In genomic region chr6:9308284-9308683, GRCh38 we compare ENCODE assay signal across 21 cellular contexts.
"Had no signal": no experiment of that assay in that cellular context is flagged by ENCODE, and none has a peak within 500 bp of the region (broad histone marks: within the 10 kb centered on the region; RNA-seq: fewer than 3 reads in every experiment).

No MANE protein-coding gene starts in this region.

- H3K36me3 Mint-ChIP-seq: activated naive CD8-positive, alpha-beta T cell treated with anti-CD3 and anti-CD28 coated beads, Interleukin-2, amount 10 ng/mL, durations not matched to agents 7 days and 5 days had no signal

- DNase-seq: activated CD4-positive, alpha-beta T cell treated with anti-CD3 and anti-CD28 coated beads, Interleukin-2, amount 10 ng/mL, durations not matched to agents 7 days and 5 days; activated CD8-positive, alpha-beta memory T cell treated with anti-CD3 and anti-CD28 coated beads for 24 hours; activated gamma-delta T cell treated with Interleukin-2 at 50 U/mL for 16 hours; activated naive CD8-positive, alpha-beta T cell treated with anti-CD3 and anti-CD28 coated beads, Interleukin-2, amount 10 ng/mL, durations not matched to agents 7 days and 5 days; activated T-cell treated with anti-CD3 and anti-CD28 coated beads, Interleukin-2, amount 50 U/mL, for 72 hours; aorta; brain microvascular endothelial cell; cortex of kidney; islet precursor cell; nephron progenitor cell; occipital lobe; stimulated activated CD4-positive, alpha-beta T cell treated with anti-CD3 and anti-CD28 coated beads, Interleukin-12 subunit alpha, Interleukin-12 subunit beta, amount 100 ng/mL, for 4 hours; stimulated activated CD4-positive, alpha-beta T cell treated with anti-CD3 and anti-CD28 coated beads, Interleukin-1b, Interleukin-23, amount 100 ng/mL, for 48 hours; stimulated activated CD8-positive, alpha-beta memory T cell treated with anti-CD3 and anti-CD28 coated beads, Interleukin-4, amount 100 ng/mL, for 48 hours; stimulated activated naive CD4-positive, alpha-beta T cell; tibial artery had no signal

- H3K4me3 ChIP-seq: lung, tibial artery, vagina had no signal

- H3K27me3 ChIP-seq: brain microvascular endothelial cell, tibial artery, vagina had no signal

- H3K4me3 Mint-ChIP-seq: activated CD4-positive, alpha-beta T cell treated with anti-CD3 and anti-CD28 coated beads, Interleukin-2, amount 10 ng/mL, durations not matched to agents 7 days and 5 days; activated naive CD8-positive, alpha-beta T cell treated with anti-CD3 and anti-CD28 coated beads, Interleukin-2, amount 10 ng/mL, durations not matched to agents 7 days and 5 days; activated T-cell treated with anti-CD3 and anti-CD28 coated beads, Interleukin-2, amount 50 U/mL, for 72 hours; central memory CD8-positive, alpha-beta T cell; nephron progenitor cell; T-helper 1 cell treated with Interleukin-12 subunit alpha and Interleukin-12 subunit beta and Interleukin-4 antibody, amounts not matched to agents 30 μg/mL and 1 μg/mL, for 36 hours had no signal

- H3K9me3 Mint-ChIP-seq: activated CD4-positive, alpha-beta T cell treated with anti-CD3 and anti-CD28 coated beads, Interleukin-2, amount 10 ng/mL, durations not matched to agents 7 days and 5 days; activated naive CD8-positive, alpha-beta T cell treated with anti-CD3 and anti-CD28 coated beads, Interleukin-2, amount 10 ng/mL, durations not matched to agents 7 days and 5 days; nephron progenitor cell; T-helper 1 cell treated with Interleukin-12 subunit alpha and Interleukin-12 subunit beta and Interleukin-4 antibody, amounts not matched to agents 30 μg/mL and 1 μg/mL, for 36 hours had no signal

- H3K27me3 Mint-ChIP-seq: activated CD4-positive, alpha-beta T cell treated with anti-CD3 and anti-CD28 coated beads, Interleukin-2, amount 10 ng/mL, durations not matched to agents 7 days and 5 days; activated naive CD8-positive, alpha-beta T cell treated with anti-CD3 and anti-CD28 coated beads, Interleukin-2, amount 10 ng/mL, durations not matched to agents 7 days and 5 days; central memory CD8-positive, alpha-beta T cell had no signal

- H3K27ac Mint-ChIP-seq: activated CD4-positive, alpha-beta T cell treated with anti-CD3 and anti-CD28 coated beads, Interleukin-2, amount 10 ng/mL, durations not matched to agents 7 days and 5 days; activated naive CD8-positive, alpha-beta T cell treated with anti-CD3 and anti-CD28 coated beads, Interleukin-2, amount 10 ng/mL, durations not matched to agents 7 days and 5 days; activated T-cell treated with anti-CD3 and anti-CD28 coated beads, Interleukin-2, amount 50 U/mL, for 72 hours; nephron progenitor cell; T-helper 1 cell treated with Interleukin-12 subunit alpha and Interleukin-12 subunit beta and Interleukin-4 antibody, amounts not matched to agents 30 μg/mL and 1 μg/mL, for 36 hours had no signal

- H3K4me1 Mint-ChIP-seq: activated CD4-positive, alpha-beta T cell treated with anti-CD3 and anti-CD28 coated beads, Interleukin-2, amount 10 ng/mL, durations not matched to agents 7 days and 5 days; activated naive CD8-positive, alpha-beta T cell treated with anti-CD3 and anti-CD28 coated beads, Interleukin-2, amount 10 ng/mL, durations not matched to agents 7 days and 5 days; central memory CD8-positive, alpha-beta T cell; nephron progenitor cell had no signal

- H3K4me1 ChIP-seq: tibial artery, vagina had no signal

- ATAC-seq: activated T-cell treated with anti-CD3 and anti-CD28 coated beads, Interleukin-2, amount 50 U/mL, for 72 hours; esophagus mucosa had no signal

- H3K36me3 ChIP-seq: brain microvascular endothelial cell, tibial artery, vagina had no signal

- H3K27ac ChIP-seq: brain microvascular endothelial cell, tibial artery, vagina had no signal
